ENCODE assay signal across 8 cellular contexts in genomic region chr15:45023659-45024320, GRCh38. TPM values are rescaled to one million over a fixed set of nuclear protein-coding genes. Genes with fewer than 3 reads are reported as not detected.
DNase-seq lines count a peak whose midpoint lies in the region; ATAC-seq and TF ChIP-seq lines count a peak whose summit lies in the region.

No MANE protein-coding gene starts in this region.

- H3K14ac ChIP-seq in trophoblast cell (ENCODE audit: low read length) = no peak overlapping the region

- peak; percentile 14 to 20 for DNase-seq in foreskin keratinocyte
- DNase-seq in trophoblast cell = no peak
- no peak for DNase-seq in kidney glomerular epithelial cell (lab: John Stamatoyannopoulos, UW)
- no peak for DNase-seq in NOMO-1 (lab: John Stamatoyannopoulos, UW; ENCODE audit: unreplicated experiment in 2 of 2)
- DNase-seq in HuH-7.5 (ENCODE audit: low spot score) = no peak

- H4K20me1 ChIP-seq in BLaER1 = no peaks in the 10 kb centered on the region

- peaks cover 5% of the 10 kb centered on the region for H3K79me1 ChIP-seq in trophoblast cell (ENCODE audit: low read length)

- no peak overlapping the region for H3K23ac ChIP-seq in trophoblast cell (ENCODE audit: low read length)

- no peak overlapping the region for H2BK12ac ChIP-seq in trophoblast cell (ENCODE audit: low read length)

- peak overlapping the region; percentile 98 for H3K4me2 ChIP-seq in BLaER1
- H3K4me2 ChIP-seq in trophoblast cell (ENCODE audit: low read length) = peak overlapping the region; percentile 69

- H3K27ac ChIP-seq in BLaER1 (peak overlapping the region; percentile 92), VCaP (peak overlapping the region; percentile 80), foreskin keratinocyte (no peak overlapping the region), trophoblast cell (ENCODE audit: low read depth, low read length) (no peak overlapping the region)

- H2BK5ac ChIP-seq in trophoblast cell (ENCODE audit: low read depth, low read length, poor library complexity) = no peak overlapping the region

- no peak for TF ChIP-seq CTCF in VCaP (conservative IDR thresholded peaks at IDR 0.05)
- TF ChIP-seq CTCF in foreskin keratinocyte (conservative IDR thresholded peaks at IDR 0.05) = no peak

- H3K36me3 ChIP-seq in BLaER1 (peaks cover 28% of the 10 kb centered on the region), trophoblast cell (ENCODE audit: control insufficient read depth in 1 of 2, insufficient read depth in 2 of 2, low read length in 2 of 2) (no peaks in the 10 kb centered on the region)

- H3K9me3 ChIP-seq in BLaER1 (peaks cover 25% of the 10 kb centered on the region), trophoblast cell (ENCODE audit: insufficient read depth, low read depth, low read length) (peaks cover 2% of the 10 kb centered on the region)

- H3K4me3 ChIP-seq in BLaER1 (peak overlapping the region; percentile 78), trophoblast cell (ENCODE audit: low read depth, low read length) (peak overlapping the region; percentile 82)

- H4K8ac ChIP-seq in trophoblast cell (ENCODE audit: low read depth, low read length) = no peak overlapping the region

- no CpG with 5 or more reads among the region's 5 CpGs for WGBS in trophoblast cell (ENCODE audit: extremely low coverage, insufficient coverage, insufficient read length)

- no peak overlapping the region for H3K4ac ChIP-seq in trophoblast cell (ENCODE audit: low read depth, low read length)

- H3K18ac ChIP-seq in trophoblast cell (ENCODE audit: low read length) = no peak overlapping the region

- peaks cover 4% of the 10 kb centered on the region for H3K79me2 ChIP-seq in trophoblast cell (ENCODE audit: control insufficient read depth, insufficient read depth, low read length, poor library complexity)

- H3K9ac ChIP-seq in BLaER1 = peak overlapping the region; percentile 87
- no peak overlapping the region for H3K9ac ChIP-seq in trophoblast cell (ENCODE audit: low read length)

- H3K4me1 ChIP-seq in BLaER1 = peaks cover 33% of the 10 kb centered on the region
- H3K4me1 ChIP-seq in foreskin keratinocyte = no peaks in the 10 kb centered on the region
- H3K4me1 ChIP-seq in trophoblast cell (ENCODE audit: control insufficient read depth in 1 of 2, insufficient read depth in 2 of 2, low read length in 2 of 2) = peaks cover 5 to 9% of the 10 kb centered on the region in 2 experiments

- H3K27me3 ChIP-seq in BLaER1 (no peaks in the 10 kb centered on the region), foreskin keratinocyte (peaks cover 19% of the 10 kb centered on the region), trophoblast cell (ENCODE audit: insufficient read depth, low read length) (no peaks in the 10 kb centered on the region)

- H2AFZ ChIP-seq in trophoblast cell (ENCODE audit: insufficient read depth, low read length, poor library complexity) = peak overlapping the region; percentile 75

- H2AK5ac ChIP-seq in trophoblast cell (ENCODE audit: low read length) = no peak overlapping the region

- peak overlapping the region; percentile 31 for H4K91ac ChIP-seq in trophoblast cell (ENCODE audit: low read depth, low read length)

- peak; percentile 7 for ATAC-seq in HG02938 (IDR thresholded peaks at IDR 0.05; ENCODE audit: unreplicated experiment)
- peak; percentile 5 for ATAC-seq in foreskin keratinocyte

- H2BK120ac ChIP-seq in trophoblast cell (ENCODE audit: insufficient read depth, low read length, poor library complexity) = no peak overlapping the region

- peak overlapping the region; percentile 12 for H4K12ac ChIP-seq in trophoblast cell (ENCODE audit: low read depth, low read length)

RNA-seq across cellular contexts. Expression of gene SORD, which starts 0.8 kb away (rescaled TPM):
- 43.7 and 44.0 TPM in 2 replicates for total RNA-seq in foreskin keratinocyte
- 21.2 and 23.5 TPM in 2 replicates for polyA plus RNA-seq in foreskin keratinocyte
- 9.3 and 9.7 TPM in 2 replicates for polyA plus RNA-seq in trophoblast cell (2013)

Comparison
In these comparisons a context has a peak if more than half of its experiments do, and no peak if none do; other contexts are left out.
1. H3K27ac ChIP-seq: peak in BLaER1 (single experiment) and VCaP (single experiment); none in foreskin keratinocyte (single experiment) and trophoblast cell (single experiment).
2. DNase-seq: peak in foreskin keratinocyte (2 of 2); none in trophoblast cell (0 of 2), kidney glomerular epithelial cell (single experiment), NOMO-1 (0 of 2) and HuH-7.5 (single experiment).